27 cellular contexts compared by ENCODE assay signal in the genomic region with DNA sequence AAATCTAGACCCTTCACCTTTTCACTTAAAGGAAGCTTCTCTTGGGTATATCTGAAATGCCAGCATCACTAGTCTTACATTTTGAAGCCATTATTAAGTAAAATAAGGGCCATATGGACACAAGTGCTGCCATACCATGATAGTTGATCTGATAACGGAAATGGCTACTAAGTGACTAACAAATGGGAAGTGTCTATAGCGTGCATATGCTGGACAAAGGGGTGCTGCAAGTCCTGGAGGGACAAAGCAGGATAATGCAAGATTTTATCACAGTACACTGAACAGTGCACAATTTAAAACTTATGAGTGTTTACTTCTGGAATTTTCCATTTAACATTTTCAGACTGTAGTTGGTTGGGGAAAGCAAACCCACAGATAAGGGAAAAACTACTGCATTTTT.
"Had no signal": no experiment of that assay in that cellular context is flagged by ENCODE, and none has a peak within 500 bp of the region (broad histone marks: within the 10 kb centered on the region; RNA-seq: fewer than 3 reads in every experiment).

No MANE protein-coding gene starts in this region.

- H3K4me1 Mint-ChIP-seq: mesothelial cell of epicardium had no signal

- H3K4me3 Mint-ChIP-seq: immature natural killer cell; mesothelial cell of epicardium; naive thymus-derived CD4-positive, alpha-beta T cell; natural killer cell treated with Interleukin-12 subunit alpha and Interleukin-12 subunit beta and Interleukin-15 and Interleukin-18, amount 100 ng/mL, for 72 hours; stimulated activated naive B cell treated with anti-CD40 and anti-IgM and Interleukin-4, amounts not matched to agents 10 μg/mL and 1 μg/mL and 100 μg/mL, for 72 hours had no signal

- H3K27ac Mint-ChIP-seq: immature natural killer cell; mesothelial cell of epicardium; natural killer cell treated with Interleukin-12 subunit alpha and Interleukin-12 subunit beta and Interleukin-15 and Interleukin-18, amount 100 ng/mL, for 72 hours; stimulated activated naive B cell treated with anti-CD40 and anti-IgM and Interleukin-4, amounts not matched to agents 10 μg/mL and 1 μg/mL and 100 μg/mL, for 72 hours had no signal

- DNase-seq: hippocampal formation; immature natural killer cell; left ventricle myocardium inferior; mesendoderm; mucosa of descending colon; naive thymus-derived CD4-positive, alpha-beta T cell; ovary; right lobe of liver; stimulated activated CD4-positive, alpha-beta T cell treated with anti-CD3 and anti-CD28 coated beads, Interleukin-1b, Interleukin-23, amount 100 ng/mL, for 48 hours; stimulated activated CD4-positive, alpha-beta T cell treated with anti-CD3 and anti-CD28 coated beads, Interleukin-2, amount 100 ng/mL, for 48 hours; stimulated activated CD4-positive, alpha-beta T cell treated with anti-CD3 and anti-CD28 coated beads, Interleukin-4, amount 100 ng/mL, for 4 hours; stimulated activated CD8-positive, alpha-beta memory T cell treated with anti-CD3 and anti-CD28 coated beads, Interleukin-4, amount 100 ng/mL, for 48 hours; stimulated activated naive B cell treated with anti-CD40 and anti-IgM and Interleukin-4, amounts not matched to agents 10 μg/mL and 1 μg/mL and 100 μg/mL, for 72 hours; stimulated activated naive CD8-positive, alpha-beta T cell treated with anti-CD3 and anti-CD28 coated beads, Interleukin-15, Interleukin-2, amounts not matched to agents 100 U/mL and 50 U/mL, for 24 hours; stomach; testis; thyroid gland; transverse colon; upper lobe of right lung had no signal

- H3K9me3 ChIP-seq: mucosa of descending colon, ovary, right lobe of liver, testis, thyroid gland, transverse colon, upper lobe of right lung had no signal

- FAIRE-seq: islet of Langerhans, urothelium cell line had no signal

- H3K27ac ChIP-seq: ovary, right atrium auricular region, right lobe of liver, stomach, testis, transverse colon, upper lobe of right lung had no signal

- H3K4me2 ChIP-seq: smooth muscle cell had no signal

- H3K27me3 Mint-ChIP-seq: naive thymus-derived CD4-positive, alpha-beta T cell; natural killer cell treated with Interleukin-12 subunit alpha and Interleukin-12 subunit beta and Interleukin-15 and Interleukin-18, amount 100 ng/mL, for 72 hours; progenitor cell of endocrine pancreas; stimulated activated naive B cell treated with anti-CD40 and anti-IgM and Interleukin-4, amounts not matched to agents 10 μg/mL and 1 μg/mL and 100 μg/mL, for 72 hours had no signal

- H3K4me3 ChIP-seq: left ventricle myocardium inferior, lung, mucosa of descending colon, ovary, right atrium auricular region, right lobe of liver, smooth muscle cell, stomach, testis, thyroid gland, transverse colon, upper lobe of right lung had no signal

- ATAC-seq: mucosa of descending colon; naive thymus-derived CD4-positive, alpha-beta T cell; natural killer cell treated with Interleukin-12 subunit alpha and Interleukin-12 subunit beta and Interleukin-15 and Interleukin-18, amount 100 ng/mL, for 72 hours; right lobe of liver; stimulated activated naive B cell treated with anti-CD40 and anti-IgM and Interleukin-4, amounts not matched to agents 10 μg/mL and 1 μg/mL and 100 μg/mL, for 72 hours; stimulated activated naive CD8-positive, alpha-beta T cell treated with anti-CD3 and anti-CD28 coated beads, Interleukin-15, Interleukin-2, amounts not matched to agents 100 U/mL and 50 U/mL, for 24 hours; upper lobe of right lung had no signal

- H3K27me3 ChIP-seq: ovary, right atrium auricular region, right lobe of liver, stomach, testis, thyroid gland, transverse colon, upper lobe of right lung had no signal

- H3K4me1 ChIP-seq: right lobe of liver, transverse colon had no signal

- H3K36me3 ChIP-seq: left ventricle myocardium inferior, ovary, right atrium auricular region, right lobe of liver, stomach, thyroid gland, transverse colon, upper lobe of right lung had no signal

- H3K9me3 Mint-ChIP-seq: immature natural killer cell; natural killer cell treated with Interleukin-12 subunit alpha and Interleukin-12 subunit beta and Interleukin-15 and Interleukin-18, amount 100 ng/mL, for 72 hours had no signal
